ENCODE assay signal across 5 cellular contexts in genomic region chr3:197360087-197360486, GRCh38.
DNase-seq lines count a peak whose midpoint lies in the region; ATAC-seq, FAIRE-seq and TF ChIP-seq lines count a peak whose summit lies in the region.
"Not testable (repeated sequence)": the region's sequence is repeated elsewhere in the genome, so short reads cannot be mapped to it uniquely, and the experiment has no call there.

No MANE protein-coding gene starts in this region.

- not testable (repeated sequence) for H4K20me1 ChIP-seq in K562 (replicated peaks; ENCODE audit: control insufficient read depth, insufficient read depth, low read length)

- CTCF ChIA-PET in A549 (lab: Yijun Ruan, JAX); HEK293 (lab: Yijun Ruan, JAX); K562 (lab: Yijun Ruan, JAX; ENCODE audit: low intra/inter-chr PET ratio): not testable (repeated sequence)

- H3K36me3 Mint-ChIP-seq in endothelial cell (ENCODE audit: low read depth, unreplicated experiment), result peaks cover 22% of the 10 kb centered on the region
- H3K36me3 Mint-ChIP-seq in stimulated activated naive B cell treated with anti-CD40 and anti-IgM and Interleukin-4, amounts not matched to agents 10 μg/mL and 1 μg/mL and 100 μg/mL, for 72 hours, result peaks cover 10 to 18% of the 10 kb centered on the region in 2 donors

- not testable (repeated sequence) for H3K36me3 ChIP-seq in HEK293 (ENCODE audit: control insufficient read depth in 2 of 2, insufficient read depth in 1 of 2, low read length in 2 of 2); K562 (ENCODE audit: control insufficient read depth, insufficient read depth, low read length)

- POLR2A ChIA-PET in A549 (lab: Yijun Ruan, JAX); HEK293 (lab: Yijun Ruan, JAX); K562 (lab: Yijun Ruan, JAX): not testable (repeated sequence)

- H3K9me3 ChIP-seq in A549, result peaks cover 15% of the 10 kb centered on the region
- not testable (repeated sequence) for H3K9me3 ChIP-seq in HEK293 (ENCODE audit: control insufficient read depth, insufficient read depth, low read depth, low read length); K562 (replicated peaks; ENCODE audit: control insufficient read depth, insufficient read depth, low read depth, low read length)

- not testable (repeated sequence) for H3K27ac ChIP-seq in A549; HEK293 (ENCODE audit: extremely low read depth, low read depth, low read length); K562 (ENCODE audit: extremely low read depth, low read depth, low read length)

- not testable (repeated sequence) for TF ChIP-seq RAD21 in A549 (conservative IDR thresholded peaks at IDR 0.05 in 1 of 2, IDR thresholded peaks at IDR 0.05 in 1 of 2); K562 (CRISPR knock-in tag; conservative IDR thresholded peaks at IDR 0.05 in 1 of 2, IDR thresholded peaks at IDR 0.05 in 1 of 2)

- not testable (repeated sequence) for DNase-seq in A549 (ENCODE audit: low read depth in 1 of 2, low spot score in 1 of 2); K562 (ENCODE audit: extremely low read depth in 1 of 4, low spot score in 3 of 4); endothelial cell (ENCODE audit: low spot score); stimulated activated naive B cell treated with anti-CD40 and anti-IgM and Interleukin-4, amounts not matched to agents 10 μg/mL and 1 μg/mL and 100 μg/mL, for 72 hours

- not testable (repeated sequence) for H3K27me3 Mint-ChIP-seq in endothelial cell (ENCODE audit: unreplicated experiment)
- H3K27me3 Mint-ChIP-seq in stimulated activated naive B cell treated with anti-CD40 and anti-IgM and Interleukin-4, amounts not matched to agents 10 μg/mL and 1 μg/mL and 100 μg/mL, for 72 hours, result peaks cover 19 to 40% of the 10 kb centered on the region in 2 donors

- H3K4me1 Mint-ChIP-seq in endothelial cell (ENCODE audit: unreplicated experiment), result peaks cover 21% of the 10 kb centered on the region
- H3K4me1 Mint-ChIP-seq in stimulated activated naive B cell treated with anti-CD40 and anti-IgM and Interleukin-4, amounts not matched to agents 10 μg/mL and 1 μg/mL and 100 μg/mL, for 72 hours, result not testable (repeated sequence)

- FAIRE-seq in A549 (lab: Jason Lieb, UNC); K562 (lab: Jason Lieb, UNC): not testable (repeated sequence)

- not testable (repeated sequence) for ATAC-seq in A549; K562; stimulated activated naive B cell treated with anti-CD40 and anti-IgM and Interleukin-4, amounts not matched to agents 10 μg/mL and 1 μg/mL and 100 μg/mL, for 72 hours (replicated peaks)

- H3K4me2 ChIP-seq in A549; K562 (ENCODE audit: insufficient read depth, low read length): not testable (repeated sequence)

- BruUV-seq in K562 (replicated peaks; lab: Mats Ljungman, UMichigan), result not testable (repeated sequence)

- not testable (repeated sequence) for H3K4me1 ChIP-seq in A549; HEK293 (ENCODE audit: control insufficient read depth, insufficient read depth, low read length); K562 (replicated peaks in 1 of 2; ENCODE audit: control insufficient read depth in 2 of 2, insufficient read depth in 2 of 2, low read length in 2 of 2)

- peaks cover 13% of the 10 kb centered on the region for H3K9me3 Mint-ChIP-seq in endothelial cell (ENCODE audit: unreplicated experiment)
- peaks cover 18 to 19% of the 10 kb centered on the region in 2 donors for H3K9me3 Mint-ChIP-seq in stimulated activated naive B cell treated with anti-CD40 and anti-IgM and Interleukin-4, amounts not matched to agents 10 μg/mL and 1 μg/mL and 100 μg/mL, for 72 hours

- not testable (repeated sequence) for H2AFZ ChIP-seq in K562 (ENCODE audit: low read depth, low read length)

- peaks cover 9 to 15% of the 10 kb centered on the region in 2 experiments; a peak in 3 of 5 replicates for H3K27me3 ChIP-seq in K562 (ENCODE audit: control insufficient read depth in 2 of 2, insufficient read depth in 2 of 2, low read length in 2 of 2)

- TF ChIP-seq POLR2A in A549 (IDR thresholded peaks at IDR 0.05; ENCODE audit: low read length); K562 (conservative IDR thresholded peaks at IDR 0.05): not testable (repeated sequence)

- WGBS in A549 (ENCODE audit: missing lambda C conversion rate), result 60% methylated on average over 3 of the region's 3 CpGs
- 4% methylated on average over 3 of the region's 3 CpGs for WGBS in K562 (ENCODE audit: insufficient coverage, low coverage, missing lambda C conversion rate)

- in situ Hi-C loops in K562 (cut with MboI), result not testable (repeated sequence)

- not testable (repeated sequence) for H3K9me1 ChIP-seq in K562 (ENCODE audit: control insufficient read depth, insufficient read depth, low read length)

- H3K4me3 Mint-ChIP-seq in endothelial cell (ENCODE audit: unreplicated experiment), result peak overlapping the region; percentile 7
- H3K4me3 Mint-ChIP-seq in stimulated activated naive B cell treated with anti-CD40 and anti-IgM and Interleukin-4, amounts not matched to agents 10 μg/mL and 1 μg/mL and 100 μg/mL, for 72 hours, result not testable (repeated sequence)

- intact Hi-C loops in K562 (cut with micrococcal nuclease), result not testable (repeated sequence)

- not testable (repeated sequence) for H3K9ac ChIP-seq in K562 (ENCODE audit: insufficient read depth in 1 of 2, low read depth in 2 of 2, low read length in 2 of 2)

- TF ChIP-seq CTCF in A549 (IDR thresholded peaks at IDR 0.05); HEK293 (tag by site-specific recombination; IDR thresholded peaks at IDR 0.05); K562 (IDR thresholded peaks at IDR 0.05 in 2 of 3, conservative IDR thresholded peaks at IDR 0.05 in 1 of 3; ENCODE audit: insufficient read depth in 2 of 3, low read depth in 1 of 3, low read length in 3 of 3); endothelial cell (IDR thresholded peaks at IDR 0.05; ENCODE audit: unreplicated experiment): not testable (repeated sequence)

- H3K27ac Mint-ChIP-seq in endothelial cell (ENCODE audit: unreplicated experiment), result not testable (repeated sequence)
- H3K27ac Mint-ChIP-seq in stimulated activated naive B cell treated with anti-CD40 and anti-IgM and Interleukin-4, amounts not matched to agents 10 μg/mL and 1 μg/mL and 100 μg/mL, for 72 hours, result peak overlapping the region; percentile 16

- not testable (repeated sequence) for H3K79me2 ChIP-seq in K562 (ENCODE audit: control insufficient read depth, insufficient read depth, low read length)

- not testable (repeated sequence) for TF ChIP-seq EP300 in A549 (IDR thresholded peaks at IDR 0.05); K562 (IDR thresholded peaks at IDR 0.05; ENCODE audit: low read length)

- not testable (repeated sequence) for H3K4me3 ChIP-seq in A549; HEK293 (ENCODE audit: low read depth, low read length); K562

TF ChIP-seq in A549, 52 proteins besides CTCF, POLR2A, EP300 and RAD21:
- peak; percentile 69 for TF ChIP-seq ZFP36 (IDR thresholded peaks at IDR 0.05; ENCODE audit: borderline replicate concordance, partially characterized antibody)

TF ChIP-seq in HEK293, 187 proteins besides CTCF, POLR2A, EP300 and RAD21:
- TF ChIP-seq SETDB1 (IDR thresholded peaks at IDR 0.05; ENCODE audit: insufficient read length, low read length) (peak; percentile 44), ZNF585B (tag by site-specific recombination; IDR thresholded peaks at IDR 0.05) (peak; percentile 95)

TF ChIP-seq in K562, 482 proteins besides CTCF, POLR2A, EP300 and RAD21:
- TF ChIP-seq TRIM28 (IDR thresholded peaks at IDR 0.05) (0 out of 2 replicates have a peak, but pooled peaks have one; percentile 37), ZFP36 (IDR thresholded peaks at IDR 0.05; ENCODE audit: low read depth, low read length, partially characterized antibody) (peak; percentile 78), CBX1 (IDR thresholded peaks at IDR 0.05; ENCODE audit: low read depth) (0 out of 2 replicates have a peak, but pooled peaks have one; percentile 47)
TF ChIP-seq in K562: peak in this region for 3; not testable (repeated sequence) for 479.
